In genomic region chr14:50864911-50865310, GRCh38 we compare ENCODE assay signal across 32 cellular contexts. TPM values are rescaled to one million over a fixed set of nuclear protein-coding genes. Genes with fewer than 3 reads are reported as not detected.
"Had no signal": no experiment of that assay in that cellular context is flagged by ENCODE, and none has a peak within 500 bp of the region (broad histone marks: within the 10 kb centered on the region; RNA-seq: fewer than 3 reads in every experiment).

No MANE protein-coding gene starts in this region.

- DNase-seq: activated CD4-positive, alpha-beta memory T cell treated with anti-CD3 and anti-CD28 coated beads for 36 hours; activated CD4-positive, alpha-beta T cell treated with anti-CD3 and anti-CD28 coated beads, Interleukin-2, amount 10 ng/mL, durations not matched to agents 24 days and 14 days; activated CD4-positive, CD25-positive, alpha-beta regulatory T cell treated with anti-CD3 and anti-CD28 coated beads, Interleukin-2, amount 50 U/mL, for 72 hours; activated CD8-positive, alpha-beta memory T cell treated with anti-CD3 and anti-CD28 coated beads, Interleukin-2, amount 50 U/mL, for 4 hours; activated gamma-delta T cell; activated naive CD4-positive, alpha-beta T cell treated with anti-CD3 and anti-CD28 coated beads, Interleukin-2, amount 50 U/mL, for 16 hours; activated T-cell treated with anti-CD3 and anti-CD28 coated beads, Interleukin-2, amount 50 U/mL, for 1 hour; amniotic stem cell; esophagus squamous epithelium; foreskin melanocyte; left lung; lower lobe of right lung; mesendoderm; natural killer cell; posterior cingulate gyrus; sigmoid colon; stimulated activated CD4-positive, alpha-beta T cell treated with anti-CD3 and anti-CD28 coated beads, Interleukin-1b, Interleukin-23, amount 100 ng/mL, for 48 hours; stimulated activated CD4-positive, alpha-beta T cell treated with anti-CD3 and anti-CD28 coated beads, Interleukin-4, amount 100 ng/mL, for 4 hours; stimulated activated CD8-positive, alpha-beta memory T cell treated with anti-CD3 and anti-CD28 coated beads, Interleukin-4, amount 100 ng/mL, for 48 hours; stomach; T-helper 2 cell; thyroid gland; upper lobe of left lung had no signal

- H3K36me3 ChIP-seq: esophagus squamous epithelium, left lung, lower lobe of right lung, neural progenitor cell, sigmoid colon, stomach, thyroid gland, upper lobe of left lung, vagina had no signal

- H3K4me2 ChIP-seq: neural progenitor cell, smooth muscle cell had no signal

- H3K4me3 ChIP-seq: esophagus squamous epithelium, left lung, lower lobe of right lung, neural progenitor cell, sigmoid colon, smooth muscle cell, stomach, thyroid gland, upper lobe of left lung, vagina had no signal

- H2AFZ ChIP-seq: neural progenitor cell had no signal

- H3K27ac ChIP-seq: esophagus squamous epithelium, lower lobe of right lung, neural progenitor cell, sigmoid colon, thyroid gland, vagina had no signal

- H3K9me3 ChIP-seq: esophagus squamous epithelium, left lung, lower lobe of right lung, sigmoid colon, stomach, thyroid gland, upper lobe of left lung, vagina had no signal

- ATAC-seq: left lung; natural killer cell; stimulated activated memory B cell treated with anti-CD40 and anti-IgM and Interleukin-4, amounts not matched to agents 10 μg/mL and 1 μg/mL and 100 μg/mL, for 72 hours had no signal

- H3K4me1 ChIP-seq: thyroid gland, vagina had no signal

RNA-seq across cellular contexts. Expression of gene ABHD12B, which starts 6.9 kb away (rescaled TPM):
- total RNA-seq: activated CD4-positive, alpha-beta memory T cell treated with anti-CD3 and anti-CD28 coated beads for 36 hours; activated CD4-positive, alpha-beta T cell treated with anti-CD3 and anti-CD28 coated beads, Interleukin-2, amount 10 ng/mL, durations not matched to agents 24 days and 14 days; activated CD8-positive, alpha-beta memory T cell treated with anti-CD3 and anti-CD28 coated beads for 36 hours; astrocyte; chondrocyte; glomerular endothelial cell; left lung; lower lobe of right lung; mononuclear cell; natural killer cell; sigmoid colon; smooth muscle cell; stomach; vagina had no signal
